Comparison of ENCODE assay signal across 8 cellular contexts in the genomic region with DNA sequence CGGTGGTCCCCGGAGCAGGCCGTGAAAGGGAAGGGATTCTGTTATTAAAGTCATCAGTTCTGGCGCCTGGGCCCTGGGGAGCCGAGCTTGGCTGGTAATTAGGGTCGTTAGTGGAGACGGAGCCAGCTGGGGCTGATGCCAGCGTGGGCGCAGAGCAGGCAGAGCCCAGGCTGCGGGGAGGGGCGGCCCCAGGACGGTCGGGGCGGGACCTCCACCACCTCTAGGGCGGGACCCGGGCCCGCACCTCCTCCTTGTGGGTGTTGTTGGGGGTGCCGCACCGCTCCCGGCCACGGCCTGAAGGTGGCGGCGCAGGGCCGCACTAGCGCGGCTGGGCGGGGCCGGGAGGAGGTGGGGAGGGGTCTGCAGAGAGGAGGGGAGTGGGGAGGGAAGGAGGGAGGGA.
DNase-seq lines count a peak whose midpoint lies in the region; ATAC-seq and TF ChIP-seq lines count a peak whose summit lies in the region.

No MANE protein-coding gene starts in this region.

- no peak overlapping the region for H3K4me3 Mint-ChIP-seq in activated naive CD4-positive, alpha-beta T cell treated with anti-CD3 and anti-CD28 coated beads, Interleukin-2, amount 10 ng/mL, durations not matched to agents 7 days and 5 days

- CTCF ChIA-PET in activated naive CD4-positive, alpha-beta T cell treated with anti-CD3 and anti-CD28 coated beads, Interleukin-2, amount 10 ng/mL, durations not matched to agents 7 days and 5 days (lab: Charles Lee): interaction anchor here (0.9 to 4.5 kb wide), 2 partner anchors 19 to 171 kb away, joined by 3 to 17 read pairs; no protein-coding TSS in a partner anchor

- TF ChIP-seq CTCF in GM12873 (IDR thresholded peaks at IDR 0.05; ENCODE audit: insufficient read depth, low read depth, low read length, missing control alignments): peak; percentile 58

- no peaks in the 10 kb centered on the region for H3K36me3 Mint-ChIP-seq in activated naive CD4-positive, alpha-beta T cell treated with anti-CD3 and anti-CD28 coated beads, Interleukin-2, amount 10 ng/mL, durations not matched to agents 7 days and 5 days

- no peak overlapping the region for H3K27ac Mint-ChIP-seq in activated naive CD4-positive, alpha-beta T cell treated with anti-CD3 and anti-CD28 coated beads, Interleukin-2, amount 10 ng/mL, durations not matched to agents 7 days and 5 days

- peaks cover 20% of the 10 kb centered on the region for H3K4me1 Mint-ChIP-seq in activated naive CD4-positive, alpha-beta T cell treated with anti-CD3 and anti-CD28 coated beads, Interleukin-2, amount 10 ng/mL, durations not matched to agents 7 days and 5 days

- no peaks in the 10 kb centered on the region for H3K9me3 Mint-ChIP-seq in activated naive CD4-positive, alpha-beta T cell treated with anti-CD3 and anti-CD28 coated beads, Interleukin-2, amount 10 ng/mL, durations not matched to agents 7 days and 5 days

- ATAC-seq in HG03097 (IDR thresholded peaks at IDR 0.05; ENCODE audit: low FRiP score, unreplicated experiment): no peak
- ATAC-seq in GM19395 (IDR thresholded peaks at IDR 0.05; ENCODE audit: unreplicated experiment): no peak
- ATAC-seq in GM19397 (IDR thresholded peaks at IDR 0.05; ENCODE audit: unreplicated experiment): no peak

- peaks cover 49% of the 10 kb centered on the region for H3K27me3 Mint-ChIP-seq in activated naive CD4-positive, alpha-beta T cell treated with anti-CD3 and anti-CD28 coated beads, Interleukin-2, amount 10 ng/mL, durations not matched to agents 7 days and 5 days

- DNase-seq in 8988T (peak; percentile 54), NCI-H1694 (lab: John Stamatoyannopoulos, UW) (peak; percentile 89), iris pigment epithelial cell (ENCODE audit: low read depth) (peak; percentile 48)
- DNase-seq in activated naive CD4-positive, alpha-beta T cell treated with anti-CD3 and anti-CD28 coated beads, Interleukin-2, amount 10 ng/mL, durations not matched to agents 7 days and 5 days: peak; percentile 44
